Comparison of ENCODE assay signal across 8 cellular contexts in the genomic region with DNA sequence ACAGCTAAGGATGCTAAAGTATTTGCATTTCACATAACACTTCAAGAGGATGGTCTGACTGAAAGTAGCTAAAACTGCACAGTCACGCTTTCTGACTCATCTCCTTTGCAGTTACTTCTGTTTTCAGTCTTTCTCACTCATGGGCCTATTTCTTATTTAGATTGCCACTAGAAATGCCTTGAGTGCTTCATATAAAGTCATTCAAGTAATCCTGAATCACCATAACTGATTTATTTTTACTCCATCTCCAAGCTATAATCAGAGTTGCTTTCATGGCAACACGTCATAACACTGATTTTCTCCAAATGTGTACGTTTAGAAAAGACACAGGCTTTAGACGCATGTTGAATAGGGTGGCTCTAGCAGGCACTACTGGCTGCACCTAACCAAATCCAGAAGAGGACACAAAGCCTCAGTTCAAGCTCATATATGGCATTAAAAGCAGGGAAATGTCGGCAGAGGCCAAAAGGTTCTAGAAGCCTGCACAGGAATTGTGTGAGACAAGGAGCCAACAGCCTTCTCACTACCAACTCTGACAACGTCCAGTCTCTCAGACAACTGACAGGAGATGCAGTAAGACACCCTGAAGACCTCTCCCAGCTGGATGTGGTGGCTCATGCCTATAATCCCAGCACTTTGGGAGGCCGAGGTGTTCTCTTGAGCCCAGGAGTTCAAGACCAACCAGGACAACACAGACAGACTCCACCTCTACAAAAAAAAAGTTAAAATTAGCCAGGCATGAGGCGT.
A peak's percentile ranks its signal among the peaks of the same experiment; 100 is the strongest.
DNase-seq lines count a peak whose midpoint lies in the region; ATAC-seq and TF ChIP-seq lines count a peak whose summit lies in the region.

No MANE protein-coding gene starts in this region.

- H3K4me1 Mint-ChIP-seq in chondrocyte (ENCODE audit: low read depth) = peaks cover 21% of the 10 kb centered on the region
- peaks cover 11% of the 10 kb centered on the region for H3K4me1 Mint-ChIP-seq in activated naive CD8-positive, alpha-beta T cell treated with anti-CD3 and anti-CD28 coated beads, Interleukin-2, amount 50 U/mL, for 24 hours

- H3K9me3 Mint-ChIP-seq in chondrocyte (ENCODE audit: low read depth) = no peaks in the 10 kb centered on the region
- H3K9me3 Mint-ChIP-seq in activated naive CD8-positive, alpha-beta T cell treated with anti-CD3 and anti-CD28 coated beads, Interleukin-2, amount 50 U/mL, for 24 hours = no peaks in the 10 kb centered on the region

- no peak for TF ChIP-seq EP300 in sigmoid colon (IDR thresholded peaks at IDR 0.05)

- intact Hi-C loops in sigmoid colon (cut with DNase I) = no loop called here

- H3K36me3 ChIP-seq in sigmoid colon = no peaks in the 10 kb centered on the region

- no peaks in the 10 kb centered on the region for H3K27me3 ChIP-seq in sigmoid colon

- TF ChIP-seq CTCF in chondrocyte (IDR thresholded peaks at IDR 0.05) = no peak
- TF ChIP-seq CTCF in sigmoid colon (IDR thresholded peaks at IDR 0.05) = no peak

- peak overlapping the region; percentile 89 for H3K27ac Mint-ChIP-seq in chondrocyte (ENCODE audit: unreplicated experiment)
- H3K27ac Mint-ChIP-seq in activated naive CD8-positive, alpha-beta T cell treated with anti-CD3 and anti-CD28 coated beads, Interleukin-2, amount 50 U/mL, for 24 hours = no peak overlapping the region

- H3K4me3 Mint-ChIP-seq in chondrocyte (ENCODE audit: unreplicated experiment) = no peak overlapping the region
- no peak overlapping the region for H3K4me3 Mint-ChIP-seq in activated naive CD8-positive, alpha-beta T cell treated with anti-CD3 and anti-CD28 coated beads, Interleukin-2, amount 50 U/mL, for 24 hours

- no peak for ATAC-seq in activated naive CD8-positive, alpha-beta T cell treated with anti-CD3 and anti-CD28 coated beads, Interleukin-2, amount 50 U/mL, for 24 hours

- H3K9me3 ChIP-seq in sigmoid colon = no peaks in the 10 kb centered on the region

- no peak for TF ChIP-seq POLR2A in sigmoid colon (IDR thresholded peaks at IDR 0.05)

- peaks cover 0 to 12% (median 6%) of the 10 kb centered on the region in 4 donors for H3K4me1 ChIP-seq in sigmoid colon

- peak overlapping the region; percentile 67 to 76 (median 72) for H3K27ac ChIP-seq in sigmoid colon

- DNase-seq in activated CD4-positive, alpha-beta T cell treated with anti-CD3 and anti-CD28 coated beads for 48 hours = peak; percentile 28
- DNase-seq in activated CD4-positive, alpha-beta T cell treated with anti-CD3 and anti-CD28 coated beads, Interleukin-2, amount 50 U/mL, for 1 hour = no peak
- DNase-seq in H4 (ENCODE audit: low spot score) (peak; percentile 88), LHCN-M2 (ENCODE audit: low read depth) (peak; percentile 88), chondrocyte (ENCODE audit: low spot score) (no peak), sigmoid colon (no peak), NCI-H2171 treated with DMSO at 0.1 percent for 48 hours (lab: John Stamatoyannopoulos, UW) (no peak)
- no peak for DNase-seq in activated naive CD8-positive, alpha-beta T cell treated with anti-CD3 and anti-CD28 coated beads, Interleukin-2, amount 50 U/mL, for 24 hours

- 79 to 82% methylated on average over 8 of the region's 8 CpGs for WGBS in sigmoid colon, 2 donors

- no peak overlapping the region for H3K4me3 ChIP-seq in sigmoid colon

- no peaks in the 10 kb centered on the region for H3K36me3 Mint-ChIP-seq in chondrocyte (ENCODE audit: low read depth)
- no peaks in the 10 kb centered on the region for H3K36me3 Mint-ChIP-seq in activated naive CD8-positive, alpha-beta T cell treated with anti-CD3 and anti-CD28 coated beads, Interleukin-2, amount 50 U/mL, for 24 hours (ENCODE audit: low read depth)

- H3K27me3 Mint-ChIP-seq in chondrocyte (ENCODE audit: low read depth) = no peaks in the 10 kb centered on the region
- H3K27me3 Mint-ChIP-seq in activated naive CD8-positive, alpha-beta T cell treated with anti-CD3 and anti-CD28 coated beads, Interleukin-2, amount 50 U/mL, for 24 hours = no peaks in the 10 kb centered on the region

Comparison
In these comparisons a context has a peak if more than half of its experiments do, and no peak if none do; other contexts are left out.
1. DNase-seq: peak in activated CD4-positive, alpha-beta T cell treated with anti-CD3 and anti-CD28 coated beads for 48 hours (single experiment), H4 (single experiment) and LHCN-M2 (single experiment); none in activated CD4-positive, alpha-beta T cell treated with anti-CD3 and anti-CD28 coated beads, Interleukin-2, amount 50 U/mL, for 1 hour (single experiment), chondrocyte (single experiment), sigmoid colon (single experiment), NCI-H2171 treated with DMSO at 0.1 percent for 48 hours (single experiment) and activated naive CD8-positive, alpha-beta T cell treated with anti-CD3 and anti-CD28 coated beads, Interleukin-2, amount 50 U/mL, for 24 hours (single experiment).